Comparison of ENCODE assay signal across 34 cellular contexts in the genomic region with DNA sequence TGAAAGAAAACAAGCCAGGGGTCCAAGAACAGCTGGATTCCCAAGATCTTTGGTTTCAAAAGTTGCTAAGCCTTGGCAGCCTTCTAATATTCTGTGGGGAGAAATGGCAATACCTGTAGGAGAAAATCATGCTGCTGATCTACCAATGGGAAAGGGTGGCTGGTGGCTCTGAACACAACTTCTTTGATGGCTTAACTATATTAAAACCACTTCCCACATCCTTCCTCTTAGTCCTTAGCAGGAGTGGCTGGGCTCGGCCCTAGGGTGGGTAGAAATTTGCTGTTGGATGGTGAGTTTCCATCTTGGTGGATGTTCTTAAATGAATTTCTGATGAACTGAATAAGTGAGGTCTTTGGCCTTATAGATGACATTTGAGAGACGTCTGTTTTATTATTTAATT.
"Had no signal": no experiment of that assay in that cellular context is flagged by ENCODE, and none has a peak within 500 bp of the region (broad histone marks: within the 10 kb centered on the region; RNA-seq: fewer than 3 reads in every experiment).

No MANE protein-coding gene starts in this region.

- H3K4me3 ChIP-seq: MG63 had no signal

- H3K36me3 ChIP-seq: MG63 had no signal

- DNase-seq: Karpas-422, MG63, MM.1S, MV-4-11, NCI-H1048, NCI-H1092, NCI-H1092 treated with DMSO at 0.1 percent for 48 hours, NCI-H1105, NCI-H1105 treated with DMSO at 0.1 percent for 48 hours, NCI-H1417, NCI-H1417 treated with DMSO at 0.1 percent for 48 hours, NCI-H1436, NCI-H1436 treated with DMSO at 0.1 percent for 48 hours, NCI-H146, NCI-H1694, NCI-H1694 treated with DMSO at 0.1 percent for 48 hours, NCI-H187, NCI-H187 treated with DMSO at 0.1 percent for 48 hours, NCI-H1930, NCI-H2029, NCI-H2029 treated with DMSO at 0.1 percent for 48 hours, NCI-H2081, NCI-H2081 treated with DMSO at 0.1 percent for 48 hours, NCI-H2107, NCI-H2171, NCI-H2171 treated with DMSO at 0.1 percent for 48 hours, NCI-H2227 treated with DMSO at 0.1 percent for 48 hours, NCI-H226, NCI-H345, NCI-H446, NCI-H446 treated with DMSO at 0.1 percent for 48 hours, NCI-H510A, NCI-H510A treated with DMSO at 0.1 percent for 48 hours, NCI-H524 had no signal

- H3K27me3 ChIP-seq: MG63 had no signal
